Comparison of ENCODE assay signal across 1 cellular context in the genomic region with DNA sequence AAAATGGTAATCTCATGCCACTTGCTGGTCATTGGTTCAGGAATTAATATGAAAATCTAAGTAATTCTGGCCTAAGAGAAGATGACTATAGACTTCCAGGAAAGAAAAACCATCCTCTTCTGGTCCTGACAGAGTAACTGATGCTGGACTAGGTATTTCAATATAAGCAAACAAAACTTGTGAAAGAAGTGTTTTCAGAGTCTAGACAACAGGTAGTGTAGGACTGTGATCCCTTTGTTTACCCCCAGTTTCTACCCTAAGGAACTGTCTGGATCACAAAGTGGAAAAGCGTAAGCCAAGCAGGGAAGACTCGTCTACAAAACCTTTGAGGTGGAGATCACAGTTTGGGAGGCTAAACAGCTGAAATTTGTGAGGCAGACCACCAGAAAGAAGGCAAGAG.
A peak's percentile ranks its signal among the peaks of the same experiment; 100 is the strongest.
TF ChIP-seq lines count a peak whose summit lies in the region.

No MANE protein-coding gene starts in this region.

TF ChIP-seq in HepG2, 621 proteins besides CTCF, POLR2A, EP300 and RAD21 (continued from another document):
- TF ChIP-seq, protein P1, sequence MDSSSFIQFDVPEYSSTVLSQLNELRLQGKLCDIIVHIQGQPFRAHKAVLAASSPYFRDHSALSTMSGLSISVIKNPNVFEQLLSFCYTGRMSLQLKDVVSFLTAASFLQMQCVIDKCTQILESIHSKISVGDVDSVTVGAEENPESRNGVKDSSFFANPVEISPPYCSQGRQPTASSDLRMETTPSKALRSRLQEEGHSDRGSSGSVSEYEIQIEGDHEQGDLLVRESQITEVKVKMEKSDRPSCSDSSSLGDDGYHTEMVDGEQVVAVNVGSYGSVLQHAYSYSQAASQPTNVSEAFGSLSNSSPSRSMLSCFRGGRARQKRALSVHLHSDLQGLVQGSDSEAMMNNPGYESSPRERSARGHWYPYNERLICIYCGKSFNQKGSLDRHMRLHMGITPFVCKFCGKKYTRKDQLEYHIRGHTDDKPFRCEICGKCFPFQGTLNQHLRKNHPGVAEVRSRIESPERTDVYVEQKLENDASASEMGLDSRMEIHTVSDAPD (CRISPR knock-in tag; IDR thresholded peaks at IDR 0.05) = no peak
- TF ChIP-seq ZNF777 (CRISPR knock-in tag; IDR thresholded peaks at IDR 0.05) (no peak), ZBTB42 (CRISPR knock-in tag; IDR thresholded peaks at IDR 0.05) (no peak), SNRNP70 (IDR thresholded peaks at IDR 0.05; ENCODE audit: low read depth, low read length) (no peak), TBP (CRISPR knock-in tag; IDR thresholded peaks at IDR 0.05) (no peak), ZSCAN31 (CRISPR knock-in tag; IDR thresholded peaks at IDR 0.05; ENCODE audit: low read depth) (no peak), ZSCAN12 (CRISPR knock-in tag; IDR thresholded peaks at IDR 0.05) (no peak), PHF8 (CRISPR knock-in tag; IDR thresholded peaks at IDR 0.05) (no peak), ARNT2 (CRISPR knock-in tag; IDR thresholded peaks at IDR 0.05; ENCODE audit: low read depth) (no peak), RFX5 (IDR thresholded peaks at IDR 0.05; ENCODE audit: low read depth, low read length) (no peak), BCL6 (CRISPR knock-in tag; IDR thresholded peaks at IDR 0.05) (peak; percentile 97), ZFP36L1 (CRISPR knock-in tag; IDR thresholded peaks at IDR 0.05) (no peak), SCMH1 (CRISPR knock-in tag; IDR thresholded peaks at IDR 0.05; ENCODE audit: borderline replicate concordance) (no peak), ZNF841 (CRISPR knock-in tag; IDR thresholded peaks at IDR 0.05; ENCODE audit: borderline replicate concordance) (no peak), CC2D1A (CRISPR knock-in tag; IDR thresholded peaks at IDR 0.05) (no peak), ZNF761 (CRISPR knock-in tag; conservative IDR thresholded peaks at IDR 0.05) (no peak), NFIC (IDR thresholded peaks at IDR 0.05; ENCODE audit: low read length) (no peak), FOXA1 (IDR thresholded peaks at IDR 0.05) (no peak), FOXA1 (CRISPR knock-in tag; IDR thresholded peaks at IDR 0.05) (peak; percentile 82), ZNF331 (CRISPR knock-in tag; IDR thresholded peaks at IDR 0.05) (peak; percentile 81; the same call in 1 of the 2 replicates), STAT5B (CRISPR knock-in tag; IDR thresholded peaks at IDR 0.05) (no peak), XBP1 (CRISPR knock-in tag; IDR thresholded peaks at IDR 0.05) (no peak), CEBPB (IDR thresholded peaks at IDR 0.05; ENCODE audit: borderline replicate concordance, low read depth, low read length) (peak; percentile 92), NR2F1 (CRISPR knock-in tag; IDR thresholded peaks at IDR 0.05) (no peak), MXD4 (CRISPR knock-in tag; IDR thresholded peaks at IDR 0.05) (no peak), IKZF1 (IDR thresholded peaks at IDR 0.05) (no peak), NKX3-1 (CRISPR knock-in tag; IDR thresholded peaks at IDR 0.05) (no peak), REL (CRISPR knock-in tag; conservative IDR thresholded peaks at IDR 0.05) (no peak), ZNF772 (CRISPR knock-in tag; IDR thresholded peaks at IDR 0.05) (no peak), PTBP1 (IDR thresholded peaks at IDR 0.05; ENCODE audit: low read depth, low read length, poor library complexity, severe bottlenecking) (no peak), ZNF138 (CRISPR knock-in tag; IDR thresholded peaks at IDR 0.05; ENCODE audit: low read depth) (no peak), SALL1 (CRISPR knock-in tag; IDR thresholded peaks at IDR 0.05) (no peak), NFIB (CRISPR knock-in tag; IDR thresholded peaks at IDR 0.05; ENCODE audit: borderline replicate concordance) (no peak), WIZ (CRISPR knock-in tag; IDR thresholded peaks at IDR 0.05) (no peak), CCAR2 (optimal IDR thresholded peaks at IDR 0.05; ENCODE audit: low read depth, low read length) (no peak), ZNF713 (CRISPR knock-in tag; IDR thresholded peaks at IDR 0.05) (no peak), ZKSCAN1 (IDR thresholded peaks at IDR 0.05; ENCODE audit: low read length) (no peak), FOSL2 (CRISPR knock-in tag; IDR thresholded peaks at IDR 0.05) (no peak), ZNF224 (CRISPR knock-in tag; IDR thresholded peaks at IDR 0.05) (no peak), ZNF589 (CRISPR knock-in tag; conservative IDR thresholded peaks at IDR 0.05) (no peak)
- TF ChIP-seq, protein P2, sequence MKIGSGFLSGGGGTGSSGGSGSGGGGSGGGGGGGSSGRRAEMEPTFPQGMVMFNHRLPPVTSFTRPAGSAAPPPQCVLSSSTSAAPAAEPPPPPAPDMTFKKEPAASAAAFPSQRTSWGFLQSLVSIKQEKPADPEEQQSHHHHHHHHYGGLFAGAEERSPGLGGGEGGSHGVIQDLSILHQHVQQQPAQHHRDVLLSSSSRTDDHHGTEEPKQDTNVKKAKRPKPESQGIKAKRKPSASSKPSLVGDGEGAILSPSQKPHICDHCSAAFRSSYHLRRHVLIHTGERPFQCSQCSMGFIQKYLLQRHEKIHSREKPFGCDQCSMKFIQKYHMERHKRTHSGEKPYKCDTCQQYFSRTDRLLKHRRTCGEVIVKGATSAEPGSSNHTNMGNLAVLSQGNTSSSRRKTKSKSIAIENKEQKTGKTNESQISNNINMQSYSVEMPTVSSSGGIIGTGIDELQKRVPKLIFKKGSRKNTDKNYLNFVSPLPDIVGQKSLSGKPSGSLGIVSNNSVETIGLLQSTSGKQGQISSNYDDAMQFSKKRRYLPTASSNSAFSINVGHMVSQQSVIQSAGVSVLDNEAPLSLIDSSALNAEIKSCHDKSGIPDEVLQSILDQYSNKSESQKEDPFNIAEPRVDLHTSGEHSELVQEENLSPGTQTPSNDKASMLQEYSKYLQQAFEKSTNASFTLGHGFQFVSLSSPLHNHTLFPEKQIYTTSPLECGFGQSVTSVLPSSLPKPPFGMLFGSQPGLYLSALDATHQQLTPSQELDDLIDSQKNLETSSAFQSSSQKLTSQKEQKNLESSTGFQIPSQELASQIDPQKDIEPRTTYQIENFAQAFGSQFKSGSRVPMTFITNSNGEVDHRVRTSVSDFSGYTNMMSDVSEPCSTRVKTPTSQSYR (CRISPR knock-in tag; IDR thresholded peaks at IDR 0.05; ENCODE audit: borderline replicate concordance) = no peak
- TF ChIP-seq, protein P3, sequence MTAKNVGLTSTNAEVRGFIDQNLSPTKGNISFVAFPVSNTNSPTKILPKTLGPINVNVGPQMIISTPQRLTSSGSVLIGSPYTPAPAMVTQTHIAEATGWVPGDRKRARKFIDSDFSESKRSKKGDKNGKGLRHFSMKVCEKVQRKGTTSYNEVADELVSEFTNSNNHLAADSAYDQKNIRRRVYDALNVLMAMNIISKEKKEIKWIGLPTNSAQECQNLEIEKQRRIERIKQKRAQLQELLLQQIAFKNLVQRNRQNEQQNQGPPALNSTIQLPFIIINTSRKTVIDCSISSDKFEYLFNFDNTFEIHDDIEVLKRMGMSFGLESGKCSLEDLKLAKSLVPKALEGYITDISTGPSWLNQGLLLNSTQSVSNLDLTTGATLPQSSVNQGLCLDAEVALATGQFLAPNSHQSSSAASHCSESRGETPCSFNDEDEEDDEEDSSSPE (CRISPR knock-in tag; IDR thresholded peaks at IDR 0.05) = no peak
- TF ChIP-seq, protein P4, sequence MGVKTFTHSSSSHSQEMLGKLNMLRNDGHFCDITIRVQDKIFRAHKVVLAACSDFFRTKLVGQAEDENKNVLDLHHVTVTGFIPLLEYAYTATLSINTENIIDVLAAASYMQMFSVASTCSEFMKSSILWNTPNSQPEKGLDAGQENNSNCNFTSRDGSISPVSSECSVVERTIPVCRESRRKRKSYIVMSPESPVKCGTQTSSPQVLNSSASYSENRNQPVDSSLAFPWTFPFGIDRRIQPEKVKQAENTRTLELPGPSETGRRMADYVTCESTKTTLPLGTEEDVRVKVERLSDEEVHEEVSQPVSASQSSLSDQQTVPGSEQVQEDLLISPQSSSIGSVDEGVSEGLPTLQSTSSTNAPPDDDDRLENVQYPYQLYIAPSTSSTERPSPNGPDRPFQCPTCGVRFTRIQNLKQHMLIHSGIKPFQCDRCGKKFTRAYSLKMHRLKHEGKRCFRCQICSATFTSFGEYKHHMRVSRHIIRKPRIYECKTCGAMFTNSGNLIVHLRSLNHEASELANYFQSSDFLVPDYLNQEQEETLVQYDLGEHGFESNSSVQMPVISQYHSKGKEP (CRISPR knock-in tag; IDR thresholded peaks at IDR 0.05) = no peak
- TF ChIP-seq, protein P5, sequence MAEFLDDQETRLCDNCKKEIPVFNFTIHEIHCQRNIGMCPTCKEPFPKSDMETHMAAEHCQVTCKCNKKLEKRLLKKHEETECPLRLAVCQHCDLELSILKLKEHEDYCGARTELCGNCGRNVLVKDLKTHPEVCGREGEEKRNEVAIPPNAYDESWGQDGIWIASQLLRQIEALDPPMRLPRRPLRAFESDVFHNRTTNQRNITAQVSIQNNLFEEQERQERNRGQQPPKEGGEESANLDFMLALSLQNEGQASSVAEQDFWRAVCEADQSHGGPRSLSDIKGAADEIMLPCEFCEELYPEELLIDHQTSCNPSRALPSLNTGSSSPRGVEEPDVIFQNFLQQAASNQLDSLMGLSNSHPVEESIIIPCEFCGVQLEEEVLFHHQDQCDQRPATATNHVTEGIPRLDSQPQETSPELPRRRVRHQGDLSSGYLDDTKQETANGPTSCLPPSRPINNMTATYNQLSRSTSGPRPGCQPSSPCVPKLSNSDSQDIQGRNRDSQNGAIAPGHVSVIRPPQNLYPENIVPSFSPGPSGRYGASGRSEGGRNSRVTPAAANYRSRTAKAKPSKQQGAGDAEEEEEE (CRISPR knock-in tag; IDR thresholded peaks at IDR 0.05; ENCODE audit: borderline replicate concordance) = no peak
- TF ChIP-seq, protein P6, sequence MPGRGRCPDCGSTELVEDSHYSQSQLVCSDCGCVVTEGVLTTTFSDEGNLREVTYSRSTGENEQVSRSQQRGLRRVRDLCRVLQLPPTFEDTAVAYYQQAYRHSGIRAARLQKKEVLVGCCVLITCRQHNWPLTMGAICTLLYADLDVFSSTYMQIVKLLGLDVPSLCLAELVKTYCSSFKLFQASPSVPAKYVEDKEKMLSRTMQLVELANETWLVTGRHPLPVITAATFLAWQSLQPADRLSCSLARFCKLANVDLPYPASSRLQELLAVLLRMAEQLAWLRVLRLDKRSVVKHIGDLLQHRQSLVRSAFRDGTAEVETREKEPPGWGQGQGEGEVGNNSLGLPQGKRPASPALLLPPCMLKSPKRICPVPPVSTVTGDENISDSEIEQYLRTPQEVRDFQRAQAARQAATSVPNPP (CRISPR knock-in tag; IDR thresholded peaks at IDR 0.05) = no peak
- TF ChIP-seq, protein P7, sequence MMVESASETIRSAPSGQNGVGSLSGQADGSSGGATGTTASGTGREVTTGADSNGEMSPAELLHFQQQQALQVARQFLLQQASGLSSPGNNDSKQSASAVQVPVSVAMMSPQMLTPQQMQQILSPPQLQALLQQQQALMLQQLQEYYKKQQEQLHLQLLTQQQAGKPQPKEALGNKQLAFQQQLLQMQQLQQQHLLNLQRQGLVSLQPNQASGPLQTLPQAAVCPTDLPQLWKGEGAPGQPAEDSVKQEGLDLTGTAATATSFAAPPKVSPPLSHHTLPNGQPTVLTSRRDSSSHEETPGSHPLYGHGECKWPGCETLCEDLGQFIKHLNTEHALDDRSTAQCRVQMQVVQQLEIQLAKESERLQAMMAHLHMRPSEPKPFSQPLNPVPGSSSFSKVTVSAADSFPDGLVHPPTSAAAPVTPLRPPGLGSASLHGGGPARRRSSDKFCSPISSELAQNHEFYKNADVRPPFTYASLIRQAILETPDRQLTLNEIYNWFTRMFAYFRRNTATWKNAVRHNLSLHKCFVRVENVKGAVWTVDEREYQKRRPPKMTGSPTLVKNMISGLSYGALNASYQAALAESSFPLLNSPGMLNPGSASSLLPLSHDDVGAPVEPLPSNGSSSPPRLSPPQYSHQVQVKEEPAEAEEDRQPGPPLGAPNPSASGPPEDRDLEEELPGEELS (CRISPR knock-in tag; IDR thresholded peaks at IDR 0.05) = peak; percentile 75
- TF ChIP-seq, protein P8, sequence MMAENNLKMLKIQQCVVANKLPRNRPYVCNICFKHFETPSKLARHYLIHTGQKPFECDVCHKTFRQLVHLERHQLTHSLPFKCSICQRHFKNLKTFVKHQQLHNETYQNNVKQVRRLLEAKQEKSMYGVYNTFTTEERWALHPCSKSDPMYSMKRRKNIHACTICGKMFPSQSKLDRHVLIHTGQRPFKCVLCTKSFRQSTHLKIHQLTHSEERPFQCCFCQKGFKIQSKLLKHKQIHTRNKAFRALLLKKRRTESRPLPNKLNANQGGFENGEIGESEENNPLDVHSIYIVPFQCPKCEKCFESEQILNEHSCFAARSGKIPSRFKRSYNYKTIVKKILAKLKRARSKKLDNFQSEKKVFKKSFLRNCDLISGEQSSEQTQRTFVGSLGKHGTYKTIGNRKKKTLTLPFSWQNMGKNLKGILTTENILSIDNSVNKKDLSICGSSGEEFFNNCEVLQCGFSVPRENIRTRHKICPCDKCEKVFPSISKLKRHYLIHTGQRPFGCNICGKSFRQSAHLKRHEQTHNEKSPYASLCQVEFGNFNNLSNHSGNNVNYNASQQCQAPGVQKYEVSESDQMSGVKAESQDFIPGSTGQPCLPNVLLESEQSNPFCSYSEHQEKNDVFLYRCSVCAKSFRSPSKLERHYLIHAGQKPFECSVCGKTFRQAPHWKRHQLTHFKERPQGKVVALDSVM (CRISPR knock-in tag; IDR thresholded peaks at IDR 0.05) = no peak
- TF ChIP-seq, protein P9, sequence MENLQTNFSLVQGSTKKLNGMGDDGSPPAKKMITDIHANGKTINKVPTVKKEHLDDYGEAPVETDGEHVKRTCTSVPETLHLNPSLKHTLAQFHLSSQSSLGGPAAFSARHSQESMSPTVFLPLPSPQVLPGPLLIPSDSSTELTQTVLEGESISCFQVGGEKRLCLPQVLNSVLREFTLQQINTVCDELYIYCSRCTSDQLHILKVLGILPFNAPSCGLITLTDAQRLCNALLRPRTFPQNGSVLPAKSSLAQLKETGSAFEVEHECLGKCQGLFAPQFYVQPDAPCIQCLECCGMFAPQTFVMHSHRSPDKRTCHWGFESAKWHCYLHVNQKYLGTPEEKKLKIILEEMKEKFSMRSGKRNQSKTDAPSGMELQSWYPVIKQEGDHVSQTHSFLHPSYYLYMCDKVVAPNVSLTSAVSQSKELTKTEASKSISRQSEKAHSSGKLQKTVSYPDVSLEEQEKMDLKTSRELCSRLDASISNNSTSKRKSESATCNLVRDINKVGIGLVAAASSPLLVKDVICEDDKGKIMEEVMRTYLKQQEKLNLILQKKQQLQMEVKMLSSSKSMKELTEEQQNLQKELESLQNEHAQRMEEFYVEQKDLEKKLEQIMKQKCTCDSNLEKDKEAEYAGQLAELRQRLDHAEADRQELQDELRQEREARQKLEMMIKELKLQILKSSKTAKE (CRISPR knock-in tag; IDR thresholded peaks at IDR 0.05; ENCODE audit: borderline replicate concordance) = peak; percentile 64; the same call in 1 of the 2 replicates
